In genomic region chr1:108691886-108692723, GRCh38 we compare ENCODE assay signal across 8 cellular contexts. TPM values are rescaled to one million over a fixed set of nuclear protein-coding genes. Genes with fewer than 3 reads are reported as not detected.
DNase-seq lines count a peak whose midpoint lies in the region; ATAC-seq and TF ChIP-seq lines count a peak whose summit lies in the region.

TSS of gene PRPF38B (plus strand) at chr1:108692310. CDS start at chr1:108692592, 282 bp downstream.

- peak within 1 kb of the TSS; percentile 85 for H2AFZ ChIP-seq in KMS-11 (ENCODE audit: low read depth)

- no peaks in the 10 kb centered on the region for H3K9me3 Mint-ChIP-seq in activated T-helper 1 cell treated with anti-CD3 and anti-CD28 coated beads, Interleukin-12 subunit alpha, Interleukin-12 subunit beta, Interleukin-2, Interleukin-4 antibody, amounts not matched to agents 30 ng/mL and 10 ng/mL and 1 ng/mL, durations not matched to agents 14 hours and 24 hours and 36 hours
- H3K9me3 Mint-ChIP-seq in naive thymus-derived CD4-positive, alpha-beta T cell = peaks cover 0 to 1% (median 0%) of the 10 kb centered on the region in 11 donors
- H3K9me3 Mint-ChIP-seq in stimulated activated naive B cell treated with anti-CD40 and anti-IgM and Interleukin-4, amounts not matched to agents 10 μg/mL and 1 μg/mL and 100 μg/mL, for 72 hours = no peaks in the 10 kb centered on the region

- CTCF ChIA-PET in naive thymus-derived CD4-positive, alpha-beta T cell (lab: Charles Lee) = interaction anchor here (0.6 to 4.2 kb wide), 24 partner anchors 9 to 421 kb away, joined by 3 to 55 read pairs (median 4); partner anchors contain the start of genes EEIG2, HENMT1 and TMEM167B

- peak; percentile 93 for ATAC-seq in GM21737 (IDR thresholded peaks at IDR 0.05; ENCODE audit: unreplicated experiment)
- peak; percentile 91 for ATAC-seq in naive thymus-derived CD4-positive, alpha-beta T cell
- peak; percentile 93 for ATAC-seq in stimulated activated naive B cell treated with anti-CD40 and anti-IgM and Interleukin-4, amounts not matched to agents 10 μg/mL and 1 μg/mL and 100 μg/mL, for 72 hours (replicated peaks)

- intact Hi-C loops in activated T-helper 1 cell treated with anti-CD3 and anti-CD28 coated beads, Interleukin-12 subunit alpha, Interleukin-12 subunit beta, Interleukin-2, Interleukin-4 antibody, amounts not matched to agents 30 ng/mL and 10 ng/mL and 1 ng/mL, durations not matched to agents 14 hours and 24 hours and 36 hours (cut with micrococcal nuclease) = loop anchor here (1.0 to 5.0 kb wide), 12 partner anchors 31 to 1647 kb away; partner anchors contain the start of genes CLCC1, GPSM2, HENMT1 and RBM15
- intact Hi-C loops in naive thymus-derived CD4-positive, alpha-beta T cell (cut with micrococcal nuclease) = loop anchor here (1.0 to 10.0 kb wide), 27 partner anchors 11 to 840 kb away; partner anchors contain the start of genes CLCC1 (in 2 of the 2), HENMT1 (in 2 of the 2), SARS1 (in 2 of the 2) and STXBP3 (in 2 of the 2)

- H3K36me3 ChIP-seq in KMS-11 (ENCODE audit: insufficient read depth) = peaks cover 10% of the 10 kb centered on the region; the same call in 1 of the 2 replicates
- H3K36me3 ChIP-seq in naive thymus-derived CD4-positive, alpha-beta T cell (ENCODE audit: control insufficient read depth in 2 of 3, insufficient read depth in 3 of 3, low read length in 3 of 3) = peaks cover 12 to 16% (median 14%) of the 10 kb centered on the region in 3 experiments

- peak within 1 kb of the TSS; percentile 96 for H3K27ac ChIP-seq in KMS-11
- peak within 1 kb of the TSS; percentile 90 for H3K27ac ChIP-seq in naive thymus-derived CD4-positive, alpha-beta T cell (ENCODE audit: low read depth, low read length)

- H3K4me1 Mint-ChIP-seq in activated T-helper 1 cell treated with anti-CD3 and anti-CD28 coated beads, Interleukin-12 subunit alpha, Interleukin-12 subunit beta, Interleukin-2, Interleukin-4 antibody, amounts not matched to agents 30 ng/mL and 10 ng/mL and 1 ng/mL, durations not matched to agents 14 hours and 24 hours and 36 hours (ENCODE audit: low read depth) = peaks cover 44% of the 10 kb centered on the region
- H3K4me1 Mint-ChIP-seq in naive thymus-derived CD4-positive, alpha-beta T cell = peaks cover 24 to 51% (median 41%) of the 10 kb centered on the region in 7 donors
- peaks cover 13 to 25% of the 10 kb centered on the region in 2 donors for H3K4me1 Mint-ChIP-seq in stimulated activated naive B cell treated with anti-CD40 and anti-IgM and Interleukin-4, amounts not matched to agents 10 μg/mL and 1 μg/mL and 100 μg/mL, for 72 hours

- no peaks in the 10 kb centered on the region for H3K9me3 ChIP-seq in naive thymus-derived CD4-positive, alpha-beta T cell (ENCODE audit: control insufficient read depth in 2 of 3, low read length in 3 of 3)

- H3K27me3 Mint-ChIP-seq in activated T-helper 1 cell treated with anti-CD3 and anti-CD28 coated beads, Interleukin-12 subunit alpha, Interleukin-12 subunit beta, Interleukin-2, Interleukin-4 antibody, amounts not matched to agents 30 ng/mL and 10 ng/mL and 1 ng/mL, durations not matched to agents 14 hours and 24 hours and 36 hours (ENCODE audit: insufficient read depth) = peaks cover 9% of the 10 kb centered on the region
- peaks cover 0 to 10% (median 0%) of the 10 kb centered on the region in 5 donors for H3K27me3 Mint-ChIP-seq in naive thymus-derived CD4-positive, alpha-beta T cell
- no peaks in the 10 kb centered on the region for H3K27me3 Mint-ChIP-seq in stimulated activated naive B cell treated with anti-CD40 and anti-IgM and Interleukin-4, amounts not matched to agents 10 μg/mL and 1 μg/mL and 100 μg/mL, for 72 hours

- no peak for TF ChIP-seq CTCF in KMS-11 (conservative IDR thresholded peaks at IDR 0.05; ENCODE audit: low read depth, low read length)

- H3K36me3 Mint-ChIP-seq in activated T-helper 1 cell treated with anti-CD3 and anti-CD28 coated beads, Interleukin-12 subunit alpha, Interleukin-12 subunit beta, Interleukin-2, Interleukin-4 antibody, amounts not matched to agents 30 ng/mL and 10 ng/mL and 1 ng/mL, durations not matched to agents 14 hours and 24 hours and 36 hours (ENCODE audit: low read depth) = peaks cover 26% of the 10 kb centered on the region
- peaks cover 0 to 26% (median 5%) of the 10 kb centered on the region in 5 donors for H3K36me3 Mint-ChIP-seq in naive thymus-derived CD4-positive, alpha-beta T cell
- peaks cover 18 to 24% of the 10 kb centered on the region in 2 donors for H3K36me3 Mint-ChIP-seq in stimulated activated naive B cell treated with anti-CD40 and anti-IgM and Interleukin-4, amounts not matched to agents 10 μg/mL and 1 μg/mL and 100 μg/mL, for 72 hours

- H3K79me2 ChIP-seq in KMS-11 (ENCODE audit: insufficient read depth, low read depth) = peaks cover 54% of the 10 kb centered on the region

- peaks cover 18% of the 10 kb centered on the region for H3K4me1 ChIP-seq in KMS-11 (ENCODE audit: low read depth, poor library complexity, severe bottlenecking)
- peaks cover 14 to 34% of the 10 kb centered on the region in 2 donors for H3K4me1 ChIP-seq in naive thymus-derived CD4-positive, alpha-beta T cell (ENCODE audit: control insufficient read depth in 2 of 2, insufficient read depth in 2 of 2, low read length in 2 of 2)

- no peaks in the 10 kb centered on the region for H3K27me3 ChIP-seq in KMS-11 (ENCODE audit: insufficient read depth, low read depth)
- no peaks in the 10 kb centered on the region for H3K27me3 ChIP-seq in naive thymus-derived CD4-positive, alpha-beta T cell (ENCODE audit: control insufficient read depth in 2 of 2, insufficient read depth in 2 of 2, low read length in 2 of 2)

- peak within 1 kb of the TSS; percentile 100 for H3K4me3 Mint-ChIP-seq in activated T-helper 1 cell treated with anti-CD3 and anti-CD28 coated beads, Interleukin-12 subunit alpha, Interleukin-12 subunit beta, Interleukin-2, Interleukin-4 antibody, amounts not matched to agents 30 ng/mL and 10 ng/mL and 1 ng/mL, durations not matched to agents 14 hours and 24 hours and 36 hours
- H3K4me3 Mint-ChIP-seq in naive thymus-derived CD4-positive, alpha-beta T cell = peak within 1 kb of the TSS; percentile 91 to 100 (median 97)
- peak within 1 kb of the TSS; percentile 96 to 100 for H3K4me3 Mint-ChIP-seq in stimulated activated naive B cell treated with anti-CD40 and anti-IgM and Interleukin-4, amounts not matched to agents 10 μg/mL and 1 μg/mL and 100 μg/mL, for 72 hours

- DNase-seq in DMS79 (lab: John Stamatoyannopoulos, UW) (peak; percentile 84), RKO (ENCODE audit: low spot score) (peak; percentile 92), fibroblast of gingiva (ENCODE audit: low read depth) (peak; percentile 88)
- peak; percentile 92 for DNase-seq in activated T-helper 1 cell treated with anti-CD3 and anti-CD28 coated beads, Interleukin-12 subunit alpha, Interleukin-12 subunit beta, Interleukin-2, Interleukin-4 antibody, amounts not matched to agents 30 ng/mL and 10 ng/mL and 1 ng/mL, durations not matched to agents 14 hours and 24 hours and 36 hours (ENCODE audit: low spot score)
- peak; percentile 86 to 94 (median 93) for DNase-seq in naive thymus-derived CD4-positive, alpha-beta T cell
- DNase-seq in stimulated activated naive B cell treated with anti-CD40 and anti-IgM and Interleukin-4, amounts not matched to agents 10 μg/mL and 1 μg/mL and 100 μg/mL, for 72 hours = peak; percentile 88

- peak within 1 kb of the TSS; percentile 69 for H3K4me3 ChIP-seq in KMS-11 (IDR thresholded peaks at IDR 0.05; ENCODE audit: insufficient read depth, low read depth, low read length)
- peak within 1 kb of the TSS; percentile 80 for H3K4me3 ChIP-seq in naive thymus-derived CD4-positive, alpha-beta T cell (ENCODE audit: low read length)

- no peaks in the 10 kb centered on the region; the same call in 1 of the 2 replicates for H4K20me1 ChIP-seq in KMS-11 (ENCODE audit: insufficient read depth)

- peak within 1 kb of the TSS; percentile 100 for H3K27ac Mint-ChIP-seq in activated T-helper 1 cell treated with anti-CD3 and anti-CD28 coated beads, Interleukin-12 subunit alpha, Interleukin-12 subunit beta, Interleukin-2, Interleukin-4 antibody, amounts not matched to agents 30 ng/mL and 10 ng/mL and 1 ng/mL, durations not matched to agents 14 hours and 24 hours and 36 hours
- H3K27ac Mint-ChIP-seq in naive thymus-derived CD4-positive, alpha-beta T cell = peak within 1 kb of the TSS; percentile 90 to 100 (median 98)
- H3K27ac Mint-ChIP-seq in stimulated activated naive B cell treated with anti-CD40 and anti-IgM and Interleukin-4, amounts not matched to agents 10 μg/mL and 1 μg/mL and 100 μg/mL, for 72 hours = peak within 1 kb of the TSS; percentile 99

- H3K9ac ChIP-seq in KMS-11 = peak within 1 kb of the TSS; percentile 94

- H3K4me2 ChIP-seq in KMS-11 = peak within 1 kb of the TSS; percentile 92

- POLR2A ChIA-PET in naive thymus-derived CD4-positive, alpha-beta T cell (lab: Charles Lee) = interaction anchor here (0.6 to 5.6 kb wide), 50 partner anchors 9 to 1647 kb away, joined by 3 to 205 read pairs (median 5); partner anchors contain the start of genes CLCC1, EEIG2, HENMT1 and SARS1

RNA-seq across cellular contexts. Expression of gene PRPF38B, which starts in this region (rescaled TPM):
- total RNA-seq in activated T-helper 1 cell treated with anti-CD3 and anti-CD28 coated beads, Interleukin-12 subunit alpha, Interleukin-12 subunit beta, Interleukin-2, Interleukin-4 antibody, amounts not matched to agents 30 ng/mL and 10 ng/mL and 1 ng/mL, durations not matched to agents 14 hours and 24 hours and 36 hours = 94.4 and 99.8 TPM in 2 replicates
- total RNA-seq in naive thymus-derived CD4-positive, alpha-beta T cell = 100 to 1,000 TPM in 4 of 5 experiments, 10 to 100 TPM in 1; 85.5 to 136 (median 118) TPM
- 10 to 100 TPM; 21.6 to 22.2 TPM for polyA plus RNA-seq in naive thymus-derived CD4-positive, alpha-beta T cell

Comparison
In these comparisons a context has a peak if more than half of its experiments do, and no peak if none do; other contexts are left out.
1. Peak in every context shown above with its lines: DNase-seq, ATAC-seq, H3K4me3 ChIP-seq and H3K27ac ChIP-seq.